In the genomic region with DNA sequence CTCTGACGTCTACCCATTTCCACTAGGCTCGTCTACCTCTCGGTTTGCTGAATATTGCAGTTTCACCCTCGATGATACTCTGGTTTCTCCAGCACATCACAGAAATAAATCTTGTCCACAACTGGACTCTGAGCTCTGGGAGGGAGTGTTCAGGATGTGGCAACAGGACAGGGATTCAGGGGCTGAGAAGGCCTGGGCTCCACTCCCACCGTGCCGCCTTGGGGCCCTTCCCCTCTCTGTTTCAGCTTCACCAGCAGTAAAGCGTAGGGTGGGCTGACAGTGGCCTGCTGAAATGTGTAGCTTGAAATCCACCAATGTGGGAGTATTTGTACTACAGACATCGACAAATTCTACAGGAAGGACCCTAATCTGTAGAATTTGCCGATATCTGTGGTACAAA, we compare ENCODE assay signal across 38 cellular contexts. TPM values are rescaled to one million over a fixed set of nuclear protein-coding genes. Genes with fewer than 3 reads are reported as not detected.
"Had no signal": no experiment of that assay in that cellular context is flagged by ENCODE, and none has a peak within 500 bp of the region (broad histone marks: within the 10 kb centered on the region; RNA-seq: fewer than 3 reads in every experiment).

No MANE protein-coding gene starts in this region.

- H3K9me3 ChIP-seq: MG63 had no signal

- H3K4me3 ChIP-seq: MG63 had no signal

- DNase-seq: Karpas-422, Kasumi-1, MG63, MM.1S, MV-4-11, NCI-H1048, NCI-H1092, NCI-H1092 treated with DMSO at 0.1 percent for 48 hours, NCI-H1105, NCI-H1105 treated with DMSO at 0.1 percent for 48 hours, NCI-H1417, NCI-H1417 treated with DMSO at 0.1 percent for 48 hours, NCI-H1436, NCI-H1436 treated with DMSO at 0.1 percent for 48 hours, NCI-H146, NCI-H1694, NCI-H1694 treated with DMSO at 0.1 percent for 48 hours, NCI-H187, NCI-H187 treated with DMSO at 0.1 percent for 48 hours, NCI-H1930, NCI-H2029, NCI-H2029 treated with DMSO at 0.1 percent for 48 hours, NCI-H2081, NCI-H2081 treated with DMSO at 0.1 percent for 48 hours, NCI-H2107, NCI-H2171, NCI-H2171 treated with DMSO at 0.1 percent for 48 hours, NCI-H2227 treated with DMSO at 0.1 percent for 48 hours, NCI-H226, NCI-H345, NCI-H446, NCI-H446 treated with DMSO at 0.1 percent for 48 hours, NCI-H510A, NCI-H510A treated with DMSO at 0.1 percent for 48 hours had no signal

- H3K27me3 ChIP-seq: MG63 had no signal

- H3K36me3 ChIP-seq: MG63 had no signal

RNA-seq across cellular contexts. Expression of a gene that starts 20.0 kb away (rescaled TPM):
- total RNA-seq: LHCN-M2, M059J, MCF 10A, NCI-H460 had no signal

RNA-seq across cellular contexts. Expression of a gene that starts 35.5 kb away (rescaled TPM):
- total RNA-seq: LHCN-M2, NCI-H460 had no signal

RNA-seq across cellular contexts. Expression of a gene that starts 55.7 kb away (rescaled TPM):
- total RNA-seq: MCF 10A, NCI-H460 had no signal
